18 cellular contexts compared by ENCODE assay signal in the genomic region with DNA sequence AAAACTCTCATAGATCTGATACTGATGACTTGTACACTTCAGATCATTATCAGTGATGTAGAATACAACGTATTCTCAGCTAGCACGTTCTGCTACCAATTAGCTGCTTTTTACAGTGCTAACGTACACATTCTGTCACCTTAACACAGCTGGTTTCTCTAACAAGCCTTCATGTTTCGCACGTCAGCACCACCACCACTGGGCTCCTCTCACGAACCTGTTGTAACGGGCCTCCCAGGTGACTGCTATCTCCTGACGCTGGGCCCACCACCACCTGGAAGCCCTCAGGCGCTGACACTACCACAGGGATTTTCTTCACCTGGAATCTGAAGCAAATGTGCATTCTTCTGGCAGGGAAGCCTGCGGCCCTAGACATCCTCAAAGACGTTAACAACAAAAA.
"Had no signal": no experiment of that assay in that cellular context is flagged by ENCODE, and none has a peak within 500 bp of the region (broad histone marks: within the 10 kb centered on the region; RNA-seq: fewer than 3 reads in every experiment).

No MANE protein-coding gene starts in this region.

- H3K4me3 Mint-ChIP-seq: activated CD4-positive, alpha-beta T cell treated with anti-CD3 and anti-CD28 coated beads for 36 hours; activated CD8-positive, alpha-beta T cell treated with anti-CD3 and anti-CD28 coated beads, Interleukin-2, amount 10 ng/mL, durations not matched to agents 7 days and 5 days; activated naive CD4-positive, alpha-beta T cell treated with anti-CD3 and anti-CD28 coated beads, Interleukin-2, amount 10 ng/mL, durations not matched to agents 7 days and 5 days; central memory CD8-positive, alpha-beta T cell; mesothelial cell of epicardium; natural killer cell treated with Interleukin-12 subunit alpha and Interleukin-12 subunit beta and Interleukin-15 and Interleukin-18, amount 100 ng/mL, for 72 hours; stimulated activated naive B cell treated with anti-CD40 and anti-IgM and Interleukin-4, amounts not matched to agents 10 μg/mL and 1 μg/mL and 100 μg/mL, for 72 hours; WTC11 had no signal

- H3K27ac Mint-ChIP-seq: activated CD4-positive, alpha-beta T cell treated with anti-CD3 and anti-CD28 coated beads for 36 hours; activated CD8-positive, alpha-beta T cell treated with anti-CD3 and anti-CD28 coated beads, Interleukin-2, amount 10 ng/mL, durations not matched to agents 7 days and 5 days; activated naive CD4-positive, alpha-beta T cell treated with anti-CD3 and anti-CD28 coated beads, Interleukin-2, amount 10 ng/mL, durations not matched to agents 7 days and 5 days; activated T-helper 2 cell treated with anti-CD3 and anti-CD28 coated beads, Interferon-gamma antibody, Interleukin-2, Interleukin-4, amounts not matched to agents 10 μg/mL and 5 μg/mL and 100 μg/mL, durations not matched to agents 14 hours and 24 hours and 36 hours; mesothelial cell of epicardium; natural killer cell treated with Interleukin-12 subunit alpha and Interleukin-12 subunit beta and Interleukin-15 and Interleukin-18, amount 100 ng/mL, for 72 hours; stimulated activated naive B cell treated with anti-CD40 and anti-IgM and Interleukin-4, amounts not matched to agents 10 μg/mL and 1 μg/mL and 100 μg/mL, for 72 hours; WTC11 had no signal

- H3K9me3 Mint-ChIP-seq: activated naive CD4-positive, alpha-beta T cell treated with anti-CD3 and anti-CD28 coated beads, Interleukin-2, amount 10 ng/mL, durations not matched to agents 7 days and 5 days; activated T-helper 2 cell treated with anti-CD3 and anti-CD28 coated beads, Interferon-gamma antibody, Interleukin-2, Interleukin-4, amounts not matched to agents 10 μg/mL and 5 μg/mL and 100 μg/mL, durations not matched to agents 14 hours and 24 hours and 36 hours; central memory CD8-positive, alpha-beta T cell; mesothelial cell of epicardium; natural killer cell treated with Interleukin-12 subunit alpha and Interleukin-12 subunit beta and Interleukin-15 and Interleukin-18, amount 100 ng/mL, for 72 hours; stimulated activated naive B cell treated with anti-CD40 and anti-IgM and Interleukin-4, amounts not matched to agents 10 μg/mL and 1 μg/mL and 100 μg/mL, for 72 hours; WTC11 had no signal

- DNase-seq: activated CD4-positive, alpha-beta T cell treated with anti-CD3 and anti-CD28 coated beads for 36 hours; activated CD8-positive, alpha-beta memory T cell treated with anti-CD3 and anti-CD28 coated beads, Interleukin-2, amount 50 U/mL, for 4 hours; activated CD8-positive, alpha-beta T cell treated with anti-CD3 and anti-CD28 coated beads, Interleukin-2, amount 10 ng/mL, durations not matched to agents 7 days and 5 days; colonic mucosa; erythroblast; gastrocnemius medialis; heart right ventricle; left lung; stimulated activated naive B cell treated with anti-CD40 and anti-IgM and Interleukin-4, amounts not matched to agents 10 μg/mL and 1 μg/mL and 100 μg/mL, for 72 hours; uterus had no signal

- H3K79me2 ChIP-seq: parathyroid adenoma had no signal

- H3K27me3 ChIP-seq: ascending aorta, colonic mucosa, gastrocnemius medialis, heart right ventricle, left lung, uterus had no signal

- H3K36me3 ChIP-seq: uterus had no signal

- ATAC-seq: activated CD4-positive, alpha-beta T cell treated with anti-CD3 and anti-CD28 coated beads for 36 hours; activated CD8-positive, alpha-beta T cell treated with anti-CD3 and anti-CD28 coated beads, Interleukin-2, amount 10 ng/mL, durations not matched to agents 7 days and 5 days; gastrocnemius medialis; heart right ventricle; left lung; natural killer cell treated with Interleukin-12 subunit alpha and Interleukin-12 subunit beta and Interleukin-15 and Interleukin-18, amount 100 ng/mL, for 72 hours; stimulated activated naive B cell treated with anti-CD40 and anti-IgM and Interleukin-4, amounts not matched to agents 10 μg/mL and 1 μg/mL and 100 μg/mL, for 72 hours; WTC11 had no signal

- H2AFZ ChIP-seq: parathyroid adenoma had no signal

- H3K27ac ChIP-seq: ascending aorta, colonic mucosa, gastrocnemius medialis, heart right ventricle, left lung, parathyroid adenoma, uterus had no signal

- H3K27me3 Mint-ChIP-seq: activated naive CD4-positive, alpha-beta T cell treated with anti-CD3 and anti-CD28 coated beads, Interleukin-2, amount 10 ng/mL, durations not matched to agents 7 days and 5 days; central memory CD8-positive, alpha-beta T cell had no signal

- H3K4me3 ChIP-seq: ascending aorta, colonic mucosa, gastrocnemius medialis, heart right ventricle, left lung, uterus had no signal

- H3K4me1 ChIP-seq: colonic mucosa, parathyroid adenoma, uterus had no signal
